16 cellular contexts compared by ENCODE assay signal in the genomic region with DNA sequence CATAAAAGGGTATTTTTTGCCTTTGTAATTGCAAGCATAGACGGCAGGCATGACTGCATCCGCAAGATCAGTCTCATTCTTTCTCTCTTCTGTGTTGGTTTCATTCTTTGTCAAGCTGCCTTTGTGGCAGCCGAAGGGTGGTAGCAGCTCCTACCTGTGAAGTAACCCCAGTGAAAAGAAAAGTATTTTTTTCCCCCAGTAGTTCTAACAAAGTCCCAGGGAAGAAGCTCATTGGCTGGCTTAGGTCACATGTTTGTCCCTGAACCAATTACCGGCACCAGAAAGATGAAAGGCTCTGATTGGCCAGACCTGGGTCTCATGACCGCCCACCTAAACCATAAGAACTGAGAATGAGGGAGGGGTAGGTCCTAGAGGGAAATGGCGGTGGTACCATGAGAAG.
DNase-seq lines count a peak whose midpoint lies in the region; ATAC-seq, FAIRE-seq and TF ChIP-seq lines count a peak whose summit lies in the region.
"Had no signal": no experiment of that assay in that cellular context is flagged by ENCODE, and none has a peak within 500 bp of the region (broad histone marks: within the 10 kb centered on the region; RNA-seq: fewer than 3 reads in every experiment).

No MANE protein-coding gene starts in this region.

- H3K4me1 ChIP-seq in A549: no peaks in the 10 kb centered on the region
- no peaks in the 10 kb centered on the region for H3K4me1 ChIP-seq in GM12878 (ENCODE audit: control insufficient read depth, insufficient read depth, low read length)
- H3K4me1 ChIP-seq in body of pancreas: peaks cover 54% of the 10 kb centered on the region

- H3K4me2 ChIP-seq in A549 (no peak overlapping the region), GM12878 (ENCODE audit: control insufficient read depth, insufficient read depth) (no peak overlapping the region)

- no peak overlapping the region for H3K4me3 ChIP-seq in A549
- no peak overlapping the region for H3K4me3 ChIP-seq in Jurkat, Clone E6-1 (ENCODE audit: low read length)
- no peak overlapping the region for H3K4me3 ChIP-seq in GM12878
- H3K4me3 ChIP-seq in body of pancreas: no peak overlapping the region
- H3K4me3 ChIP-seq: dorsolateral prefrontal cortex, esophagus squamous epithelium had no signal

- CTCF ChIA-PET in A549 (lab: Yijun Ruan, JAX) (interaction anchor here (1.0 to 1.7 kb wide), 4 partner anchors 23 to 79 kb away, joined by 4 to 6 read pairs (median 4); no protein-coding TSS in a partner anchor), GM12878 (lab: Yijun Ruan, JAX) (interaction anchor here (1.4 kb wide), 1 partner anchor 127 kb away, joined by 3 read pairs; no protein-coding TSS in a partner anchor)

- FAIRE-seq in A549 (lab: Jason Lieb, UNC) (no peak), GM12878 (lab: Jason Lieb, UNC) (no peak)
- FAIRE-seq: GM18507 had no signal

- DNase-seq in A549 (ENCODE audit: low read depth in 1 of 2, low spot score in 1 of 2): no peak
- DNase-seq in Jurkat, Clone E6-1 (ENCODE audit: low read depth, low spot score): peak; percentile 19
- no peak for DNase-seq in GM12878 (ENCODE audit: low read depth, low spot score)
- peak; percentile 77 for DNase-seq in stimulated activated CD4-positive, alpha-beta T cell treated with anti-CD3 and anti-CD28 coated beads, Interleukin-1b, Interleukin-23, amount 100 ng/mL, for 48 hours
- DNase-seq in HuH-7.5 (ENCODE audit: low spot score): no peak
- DNase-seq in body of pancreas: no peak
- DNase-seq: dorsolateral prefrontal cortex; esophagus squamous epithelium; KG1; NCI-H1105 treated with DMSO at 0.1 percent for 48 hours; NCI-H2227 treated with DMSO at 0.1 percent for 48 hours; NK-92 treated with Interleukin-12 subunit alpha and Interleukin-12 subunit beta, amount 100 ng/mL, for 24 hours had no signal

- ATAC-seq in A549 (no peak), GM12878 (no peak), body of pancreas (no peak), HG03175 (IDR thresholded peaks at IDR 0.05; ENCODE audit: unreplicated experiment) (no peak)
- ATAC-seq: sciatic nerve had no signal

- no peak for TF ChIP-seq EP300 in A549 (IDR thresholded peaks at IDR 0.05)
- no peak for TF ChIP-seq EP300 in GM12878 (IDR thresholded peaks at IDR 0.05; ENCODE audit: borderline replicate concordance in 1 of 2, control insufficient read depth in 1 of 2, low read depth in 2 of 2, low read length in 2 of 2)

- H2AFZ ChIP-seq in GM12878 (ENCODE audit: control insufficient read depth, low read depth, low read length): no peak overlapping the region

- no peak for TF ChIP-seq CTCF in A549 (IDR thresholded peaks at IDR 0.05)
- no peak for TF ChIP-seq CTCF in GM12878 (IDR thresholded peaks at IDR 0.05 in 2 of 3, conservative IDR thresholded peaks at IDR 0.05 in 1 of 3; ENCODE audit: control insufficient read depth in 2 of 3, extremely low read depth in 1 of 3, insufficient read depth in 1 of 3, low read depth in 3 of 3, low read length in 3 of 3)
- TF ChIP-seq CTCF in body of pancreas (IDR thresholded peaks at IDR 0.05): no peak

- TF ChIP-seq RAD21 in A549 (conservative IDR thresholded peaks at IDR 0.05 in 1 of 2, IDR thresholded peaks at IDR 0.05 in 1 of 2): no peak
- no peak for TF ChIP-seq RAD21 in GM12878 (IDR thresholded peaks at IDR 0.05; ENCODE audit: insufficient read depth, low read depth, low read length)

- H3K36me3 ChIP-seq in GM12878 (ENCODE audit: control insufficient read depth in 2 of 2, insufficient read depth in 2 of 2, low read length in 1 of 2) (no peaks in the 10 kb centered on the region), body of pancreas (replicated peaks in 1 of 2; ENCODE audit: insufficient read depth in 1 of 2, low read depth in 2 of 2) (no peaks in the 10 kb centered on the region)
- H3K36me3 ChIP-seq: esophagus squamous epithelium had no signal

- RAD21 ChIA-PET in GM12878 (lab: Charles Lee; ENCODE audit: unreplicated experiment): no interaction called here

- TF ChIP-seq POLR2A in A549 (IDR thresholded peaks at IDR 0.05; ENCODE audit: low read length) (no peak), GM12878 (IDR thresholded peaks at IDR 0.05; ENCODE audit: low read depth, low read length) (no peak), body of pancreas (IDR thresholded peaks at IDR 0.05) (no peak)

- SMC1A ChIA-PET in GM12878 (lab: Charles Lee; ENCODE audit: uncharacterized antibody, unreplicated experiment): no interaction called here

- in situ Hi-C loops in GM12878 (cut with MboI): no loop called here

- POLR2A ChIA-PET in A549 (lab: Yijun Ruan, JAX): no interaction called here
- POLR2A ChIA-PET in GM12878 (lab: Charles Lee): no interaction called here

- H3K27me3 ChIP-seq in GM12878 (replicated peaks in 1 of 2; ENCODE audit: control insufficient read depth in 2 of 2, insufficient read depth in 2 of 2, low read length in 1 of 2) (no peaks in the 10 kb centered on the region), body of pancreas (no peaks in the 10 kb centered on the region)
- H3K27me3 ChIP-seq: dorsolateral prefrontal cortex, esophagus squamous epithelium, neutrophil had no signal

- 93% methylated on average over 6 of the region's 6 CpGs for WGBS in A549 (ENCODE audit: missing lambda C conversion rate)
- 41% methylated on average over 6 of the region's 6 CpGs for WGBS in GM12878 (ENCODE audit: insufficient coverage, insufficient replicate concordance, low lambda C conversion rate, missing lambda C conversion rate)
- WGBS in body of pancreas, 2 donors: 91 to 96% methylated on average over 6 of the region's 6 CpGs

- no TSS peak for BruUV-seq in GM12878 (replicated peaks; lab: Mats Ljungman, UMichigan)

- no peak overlapping the region for H3K9ac ChIP-seq in GM12878 (ENCODE audit: control insufficient read depth, insufficient read depth, low read length)

- no peaks in the 10 kb centered on the region for H4K20me1 ChIP-seq in GM12878 (ENCODE audit: control insufficient read depth, insufficient read depth)

- H3K9me3 ChIP-seq in A549 (no peaks in the 10 kb centered on the region), GM12878 (replicated peaks; ENCODE audit: control insufficient read depth, insufficient read depth, low read length) (peaks cover 2% of the 10 kb centered on the region; the same call in 2 of the 3 replicates), body of pancreas (no peaks in the 10 kb centered on the region)
- H3K9me3 ChIP-seq: esophagus squamous epithelium, neutrophil had no signal

- H3K79me2 ChIP-seq in GM12878 (ENCODE audit: control insufficient read depth, insufficient read depth, low read length): no peaks in the 10 kb centered on the region

- intact Hi-C loops in GM12878 (cut with micrococcal nuclease; ENCODE audit: unreplicated experiment): no loop called here
- intact Hi-C loops in body of pancreas (cut with DNase I): no loop called here

- H3K27ac ChIP-seq in A549 (no peak overlapping the region), GM12878 (ENCODE audit: control insufficient read depth, insufficient read depth) (no peak overlapping the region), body of pancreas (no peak overlapping the region)
- H3K27ac ChIP-seq: esophagus squamous epithelium, neutrophil had no signal

TF ChIP-seq in A549, 52 proteins besides CTCF, POLR2A, EP300 and RAD21:
- TF ChIP-seq, protein P1, sequence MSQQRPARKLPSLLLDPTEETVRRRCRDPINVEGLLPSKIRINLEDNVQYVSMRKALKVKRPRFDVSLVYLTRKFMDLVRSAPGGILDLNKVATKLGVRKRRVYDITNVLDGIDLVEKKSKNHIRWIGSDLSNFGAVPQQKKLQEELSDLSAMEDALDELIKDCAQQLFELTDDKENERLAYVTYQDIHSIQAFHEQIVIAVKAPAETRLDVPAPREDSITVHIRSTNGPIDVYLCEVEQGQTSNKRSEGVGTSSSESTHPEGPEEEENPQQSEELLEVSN (IDR thresholded peaks at IDR 0.05; ENCODE audit: borderline replicate concordance, low read depth): no peak
- TF ChIP-seq BHLHE40 (IDR thresholded peaks at IDR 0.05; ENCODE audit: low read depth, low read length): no peak
- TF ChIP-seq, protein P2, sequence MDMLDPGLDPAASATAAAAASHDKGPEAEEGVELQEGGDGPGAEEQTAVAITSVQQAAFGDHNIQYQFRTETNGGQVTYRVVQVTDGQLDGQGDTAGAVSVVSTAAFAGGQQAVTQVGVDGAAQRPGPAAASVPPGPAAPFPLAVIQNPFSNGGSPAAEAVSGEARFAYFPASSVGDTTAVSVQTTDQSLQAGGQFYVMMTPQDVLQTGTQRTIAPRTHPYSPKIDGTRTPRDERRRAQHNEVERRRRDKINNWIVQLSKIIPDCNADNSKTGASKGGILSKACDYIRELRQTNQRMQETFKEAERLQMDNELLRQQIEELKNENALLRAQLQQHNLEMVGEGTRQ (IDR thresholded peaks at IDR 0.05): peak; percentile 56; the same call in 1 of the 2 replicates
- TF ChIP-seq HOXB5 (CRISPR knock-in tag; IDR thresholded peaks at IDR 0.05): no peak
- no peak for TF ChIP-seq NFE2L2 (conservative IDR thresholded peaks at IDR 0.05; ENCODE audit: low read length)
- no peak for TF ChIP-seq TP53 (CRISPR knock-in tag; IDR thresholded peaks at IDR 0.05)
- TF ChIP-seq MYC (IDR thresholded peaks at IDR 0.05; ENCODE audit: borderline replicate concordance, low read length): no peak
- TF ChIP-seq TFCP2L1 (CRISPR knock-in tag; IDR thresholded peaks at IDR 0.05): no peak

TF ChIP-seq in GM12878, 131 proteins besides CTCF, POLR2A, EP300 and RAD21:
- no peak for TF ChIP-seq RB1 (IDR thresholded peaks at IDR 0.05; ENCODE audit: borderline replicate concordance)
- TF ChIP-seq, protein P3, sequence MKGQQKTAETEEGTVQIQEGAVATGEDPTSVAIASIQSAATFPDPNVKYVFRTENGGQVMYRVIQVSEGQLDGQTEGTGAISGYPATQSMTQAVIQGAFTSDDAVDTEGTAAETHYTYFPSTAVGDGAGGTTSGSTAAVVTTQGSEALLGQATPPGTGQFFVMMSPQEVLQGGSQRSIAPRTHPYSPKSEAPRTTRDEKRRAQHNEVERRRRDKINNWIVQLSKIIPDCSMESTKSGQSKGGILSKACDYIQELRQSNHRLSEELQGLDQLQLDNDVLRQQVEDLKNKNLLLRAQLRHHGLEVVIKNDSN (IDR thresholded peaks at IDR 0.05; ENCODE audit: borderline replicate concordance, extremely low read length, insufficient read depth, low read depth, low read length): peak; percentile 30
TF ChIP-seq in GM12878: peak in this region for 1.

Comparison
In these comparisons a context has a peak if more than half of its experiments do, and no peak if none do; other contexts are left out.
1. DNase-seq: peak in Jurkat, Clone E6-1 (single experiment) and stimulated activated CD4-positive, alpha-beta T cell treated with anti-CD3 and anti-CD28 coated beads, Interleukin-1b, Interleukin-23, amount 100 ng/mL, for 48 hours (single experiment); none in A549 (0 of 2), GM12878 (single experiment), HuH-7.5 (single experiment) and body of pancreas (0 of 4).